In genomic region chr3:147958754-147959153, GRCh38 we compare ENCODE assay signal across 1 cellular context.
TF ChIP-seq lines count a peak whose summit lies in the region.

No MANE protein-coding gene starts in this region.

TF ChIP-seq in GM23338, 12 proteins besides CTCF, POLR2A, EP300 and RAD21 (continued from another document):
- no peak for TF ChIP-seq ZNF462 (CRISPR knock-in tag; IDR thresholded peaks at IDR 0.05)
- TF ChIP-seq ZNF114 (CRISPR knock-in tag; IDR thresholded peaks at IDR 0.05), result no peak
- TF ChIP-seq ETS1 (IDR thresholded peaks at IDR 0.05), result no peak
- no peak for TF ChIP-seq EZH2 (IDR thresholded peaks at IDR 0.05; ENCODE audit: low read depth, unreplicated experiment)
